In the genomic region with DNA sequence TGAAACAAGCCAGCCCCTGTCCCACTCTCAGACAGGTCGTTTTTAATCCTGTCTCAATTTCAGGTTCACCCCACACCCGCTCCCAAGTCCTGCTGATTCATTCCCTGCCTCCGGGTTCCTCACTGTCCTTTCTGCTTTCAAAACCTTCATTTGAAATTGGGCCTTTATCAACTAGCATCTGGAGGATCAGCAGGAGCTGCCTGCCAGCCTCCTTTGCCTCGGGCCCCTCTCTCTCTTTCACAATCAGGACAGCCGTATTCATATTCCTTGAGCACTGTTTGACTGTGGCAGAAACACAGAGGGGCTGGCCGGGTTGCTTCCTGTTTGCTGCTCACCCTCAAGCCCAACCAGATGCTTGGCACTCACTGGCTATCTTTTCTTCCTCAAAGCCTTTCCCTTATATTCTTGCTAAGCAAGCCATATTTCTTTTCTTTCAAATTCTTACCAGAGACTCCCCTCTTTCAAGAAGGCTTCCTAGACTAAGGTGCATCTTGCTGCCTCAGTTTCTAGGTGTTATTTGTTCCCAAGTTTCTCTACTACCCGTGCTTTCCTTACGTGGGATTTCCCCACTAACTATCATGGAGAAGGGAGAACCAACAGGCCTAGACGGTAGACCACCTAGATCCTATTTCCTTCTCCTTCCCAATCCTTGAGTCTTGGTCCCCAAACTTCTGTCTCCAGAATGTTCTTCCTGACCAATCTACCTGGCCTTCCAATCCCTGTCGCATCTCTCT, we compare ENCODE assay signal across 10 cellular contexts. TPM values are rescaled to one million over a fixed set of nuclear protein-coding genes. Genes with fewer than 3 reads are reported as not detected.
A peak's percentile ranks its signal among the peaks of the same experiment; 100 is the strongest.
DNase-seq lines count a peak whose midpoint lies in the region; ATAC-seq, FAIRE-seq and TF ChIP-seq lines count a peak whose summit lies in the region.
"Had no signal": no experiment of that assay in that cellular context is flagged by ENCODE, and none has a peak within 500 bp of the region (broad histone marks: within the 10 kb centered on the region; RNA-seq: fewer than 3 reads in every experiment).

No MANE protein-coding gene starts in this region.

- no peak overlapping the region for H3K4me3 Mint-ChIP-seq in activated CD4-positive, alpha-beta memory T cell treated with anti-CD3 and anti-CD28 coated beads for 36 hours

- peak overlapping the region in 7 of 11 experiments; percentile 1 to 97 (median 50); a peak in 10 of 22 replicates for H3K4me2 ChIP-seq in BLaER1 treated with 17β-estradiol and CSF1 and Interleukin-3, amounts not matched to agents 10 nM and 100 nM
- H3K4me2 ChIP-seq in GM12878 (ENCODE audit: control insufficient read depth, insufficient read depth) = peak overlapping the region; percentile 68
- H3K4me2 ChIP-seq: KMS-11 had no signal

- no peak for TF ChIP-seq RAD21 in GM12878 (IDR thresholded peaks at IDR 0.05; ENCODE audit: insufficient read depth, low read depth, low read length)

- RAD21 ChIA-PET in GM12878 (lab: Charles Lee; ENCODE audit: unreplicated experiment) = no interaction called here

- 47% methylated on average over 10 of the region's 10 CpGs for WGBS in GM12878 (ENCODE audit: insufficient coverage, insufficient replicate concordance, low lambda C conversion rate, missing lambda C conversion rate)

- POLR2A ChIA-PET in GM12878 (lab: Charles Lee) = interaction anchor here (1.3 to 5.4 kb wide), 2 partner anchors 14 to 19 kb away, joined by 5 to 28 read pairs; no protein-coding TSS in a partner anchor
- POLR2A ChIA-PET in activated CD4-positive, alpha-beta memory T cell treated with anti-CD3 and anti-CD28 coated beads for 36 hours (lab: Charles Lee) = no interaction called here

- H3K27me3 ChIP-seq in BLaER1 treated with 17β-estradiol and CSF1 and Interleukin-3, amounts not matched to agents 10 nM and 100 nM = peaks cover 39 to 60% (median 47%) of the 10 kb centered on the region in 11 experiments
- H3K27me3 ChIP-seq in GM12878 (replicated peaks in 1 of 2; ENCODE audit: control insufficient read depth in 2 of 2, insufficient read depth in 2 of 2, low read length in 1 of 2) = no peaks in the 10 kb centered on the region

- no peak overlapping the region for H3K9ac ChIP-seq in BLaER1 treated with 17β-estradiol and CSF1 and Interleukin-3, amounts not matched to agents 10 nM and 100 nM
- H3K9ac ChIP-seq in GM12878 (ENCODE audit: control insufficient read depth, insufficient read depth, low read length) = 0 out of 2 replicates have a peak overlapping the region, but pooled peaks have one; percentile 9
- H3K9ac ChIP-seq: KMS-11 had no signal

- H3K4me1 ChIP-seq in BLaER1 treated with 17β-estradiol and CSF1 and Interleukin-3, amounts not matched to agents 10 nM and 100 nM = peaks cover 27 to 57% (median 40%) of the 10 kb centered on the region in 10 experiments
- peaks cover 35% of the 10 kb centered on the region for H3K4me1 ChIP-seq in GM12878 (ENCODE audit: control insufficient read depth, insufficient read depth, low read length)

- no TSS peak for BruUV-seq in GM12878 (replicated peaks; lab: Mats Ljungman, UMichigan)

- DNase-seq in Kasumi-1 (lab: John Stamatoyannopoulos, UW) (peak; percentile 87 to 88), GM12878 (ENCODE audit: low read depth, low spot score) (no peak), medulla oblongata (ENCODE audit: extremely low spot score) (peak; percentile 57), NCI-H1694 (lab: John Stamatoyannopoulos, UW) (no peak), NCI-H1694 treated with DMSO at 0.1 percent for 48 hours (lab: John Stamatoyannopoulos, UW) (no peak)
- no peak for DNase-seq in activated CD4-positive, alpha-beta memory T cell treated with anti-CD3 and anti-CD28 coated beads for 36 hours

- FAIRE-seq in GM12878 (lab: Jason Lieb, UNC) = no peak

- no peak overlapping the region for H3K4me3 ChIP-seq in BLaER1 treated with 17β-estradiol and CSF1 and Interleukin-3, amounts not matched to agents 10 nM and 100 nM
- H3K4me3 ChIP-seq in GM12878 = peak overlapping the region; percentile 52

- no peaks in the 10 kb centered on the region for H3K27me3 Mint-ChIP-seq in activated CD4-positive, alpha-beta memory T cell treated with anti-CD3 and anti-CD28 coated beads for 36 hours

- in situ Hi-C loops in GM12878 (cut with MboI) = no loop called here

- CTCF ChIA-PET in GM12878 (lab: Yijun Ruan, JAX) = interaction anchor here (1.0 to 2.7 kb wide), 3 partner anchors 14 to 125 kb away, joined by 3 to 8 read pairs (median 5); no protein-coding TSS in a partner anchor
- CTCF ChIA-PET in activated CD4-positive, alpha-beta memory T cell treated with anti-CD3 and anti-CD28 coated beads for 36 hours (lab: Charles Lee) = no interaction called here

- SMC1A ChIA-PET in GM12878 (lab: Charles Lee; ENCODE audit: uncharacterized antibody, unreplicated experiment) = interaction anchor here (2.7 to 2.8 kb wide), 2 partner anchors 17 to 19 kb away, joined by 9 to 11 read pairs; no protein-coding TSS in a partner anchor

- TF ChIP-seq EP300 in GM12878 (IDR thresholded peaks at IDR 0.05; ENCODE audit: borderline replicate concordance in 1 of 2, control insufficient read depth in 1 of 2, low read depth in 2 of 2, low read length in 2 of 2) = no peak

- peaks cover 52% of the 10 kb centered on the region for H3K4me1 Mint-ChIP-seq in activated CD4-positive, alpha-beta memory T cell treated with anti-CD3 and anti-CD28 coated beads for 36 hours (ENCODE audit: low read depth)

- intact Hi-C loops in GM12878 (cut with micrococcal nuclease; ENCODE audit: unreplicated experiment) = no loop called here
- intact Hi-C loops in activated CD4-positive, alpha-beta memory T cell treated with anti-CD3 and anti-CD28 coated beads for 36 hours (cut with micrococcal nuclease) = no loop called here

- H3K79me2 ChIP-seq in GM12878 (ENCODE audit: control insufficient read depth, insufficient read depth, low read length) = peaks cover 21% of the 10 kb centered on the region

- no peaks in the 10 kb centered on the region for H3K9me3 Mint-ChIP-seq in activated CD4-positive, alpha-beta memory T cell treated with anti-CD3 and anti-CD28 coated beads for 36 hours

- no peak overlapping the region for H3K27ac Mint-ChIP-seq in activated CD4-positive, alpha-beta memory T cell treated with anti-CD3 and anti-CD28 coated beads for 36 hours

- ATAC-seq in GM12878 (no peak), GM21526 (IDR thresholded peaks at IDR 0.05; ENCODE audit: low FRiP score, unreplicated experiment) (no peak)
- ATAC-seq: left colon had no signal

- peaks cover 2% of the 10 kb centered on the region for H3K36me3 Mint-ChIP-seq in activated CD4-positive, alpha-beta memory T cell treated with anti-CD3 and anti-CD28 coated beads for 36 hours

- H4K20me1 ChIP-seq in BLaER1 treated with 17β-estradiol and CSF1 and Interleukin-3, amounts not matched to agents 10 nM and 100 nM = peaks cover 0 to 22% (median 7%) of the 10 kb centered on the region in 11 experiments; a peak in 6 of 22 replicates
- H4K20me1 ChIP-seq in GM12878 (ENCODE audit: control insufficient read depth, insufficient read depth) = no peaks in the 10 kb centered on the region

- no peak for TF ChIP-seq POLR2A in GM12878 (IDR thresholded peaks at IDR 0.05; ENCODE audit: low read depth, low read length)

- H3K9me3 ChIP-seq in BLaER1 treated with 17β-estradiol and CSF1 and Interleukin-3, amounts not matched to agents 10 nM and 100 nM (replicated peaks in 1 of 11) = no peaks in the 10 kb centered on the region
- H3K9me3 ChIP-seq in GM12878 (replicated peaks; ENCODE audit: control insufficient read depth, insufficient read depth, low read length) = no peaks in the 10 kb centered on the region

- no peak for TF ChIP-seq CTCF in GM12878 (IDR thresholded peaks at IDR 0.05 in 2 of 3, conservative IDR thresholded peaks at IDR 0.05 in 1 of 3; ENCODE audit: control insufficient read depth in 2 of 3, extremely low read depth in 1 of 3, insufficient read depth in 1 of 3, low read depth in 3 of 3, low read length in 3 of 3)

- no peaks in the 10 kb centered on the region for H3K36me3 ChIP-seq in BLaER1 treated with 17β-estradiol and CSF1 and Interleukin-3, amounts not matched to agents 10 nM and 100 nM
- no peaks in the 10 kb centered on the region; a peak in 1 of 4 replicates for H3K36me3 ChIP-seq in GM12878 (ENCODE audit: control insufficient read depth in 2 of 2, insufficient read depth in 2 of 2, low read length in 1 of 2)

- H2AFZ ChIP-seq in GM12878 (ENCODE audit: control insufficient read depth, low read depth, low read length) = no peak overlapping the region

- no peak overlapping the region for H3K27ac ChIP-seq in BLaER1 treated with 17β-estradiol and CSF1 and Interleukin-3, amounts not matched to agents 10 nM and 100 nM
- peak overlapping the region; percentile 4; the same call in 1 of the 2 replicates for H3K27ac ChIP-seq in GM12878 (ENCODE audit: control insufficient read depth, insufficient read depth)
- H3K27ac ChIP-seq: KMS-11 had no signal

RNA-seq across cellular contexts. Expression of a gene that starts 3.0 kb away (rescaled TPM):
- total RNA-seq in GM12878 (2013; cell fraction: nucleolus; rRNA removed) = 77.3 and 94.1 TPM in 2 replicates
- total RNA-seq in GM12878 (2014; rRNA removed) (34.6 and 37.2 TPM in 2 replicates), GM12878 (2014; rRNA removed; fragmentation: Illumina TruSeq; extraction: Trizol) (21.7 and 25.5 TPM in 2 replicates), GM12878 (2021) (31.5 and 40.4 TPM in 2 replicates)
- polyA plus RNA-seq in GM12878 (2011; ENCODE audit: low read depth) = 7.5 TPM
- polyA plus RNA-seq in GM12878 (2011; rRNA removed) (8.3 and 16.2 TPM in 2 replicates), GM12878 (2014; fragmentation: Illumina TruSeq; extraction: Trizol) (26.2 and 26.3 TPM in 2 replicates), GM12878 (2014; fragmentation: Nextera tagmentation; extraction: Ambion mirVana) (10 to 100 TPM in 1 of 2 experiments, 1 to 10 TPM in 1; 6.6 to 11.4 TPM), GM12878 (2014; rRNA removed) (18.6 and 28.0 TPM in 2 replicates), GM12878 (2016; fragmentation: Nextera tagmentation; extraction: Ambion mirVana) (10 to 100 TPM; 18.2 to 21.8 TPM)
- 17.2 and 19.6 TPM in 2 replicates for polyA plus RNA-seq in GM12878 (2011; cell fraction: cytosol; rRNA removed)
- 13.5 and 21.7 TPM in 2 replicates for polyA plus RNA-seq in GM12878 (2011; cell fraction: nucleus; rRNA removed)
- 11.7 and 13.3 TPM in 2 replicates for polyA plus RNA-seq in GM12878 (2012)
- polyA minus RNA-seq in GM12878 (2011; rRNA and poly(A)+ RNA removed) = 18.1 and 26.0 TPM in 2 replicates
- polyA minus RNA-seq in GM12878 (2011; cell fraction: cytosol; rRNA and poly(A)+ RNA removed) = 3.6 and 5.0 TPM in 2 replicates
- 15.0 and 28.4 TPM in 2 replicates for polyA minus RNA-seq in GM12878 (2011; cell fraction: nucleus; rRNA and poly(A)+ RNA removed)
- total RNA-seq in activated CD4-positive, alpha-beta memory T cell treated with anti-CD3 and anti-CD28 coated beads for 36 hours = 10 to 100 TPM; 13.1 to 15.8 TPM

RNA-seq across cellular contexts. Expression of a gene that starts 36.4 kb away (rescaled TPM):
- total RNA-seq in GM12878 (2013; cell fraction: nucleolus; rRNA removed) = 17.9 and 20.2 TPM in 2 replicates
- 4.4 and 5.3 TPM in 2 replicates for total RNA-seq in GM12878 (2014; rRNA removed)
- total RNA-seq in GM12878 (2014; rRNA removed; fragmentation: Illumina TruSeq; extraction: Trizol) = 3.8 and 4.5 TPM in 2 replicates
- 7.7 and 10.7 TPM in 2 replicates for total RNA-seq in GM12878 (2021)
- 1.5 TPM for polyA plus RNA-seq in GM12878 (2011; ENCODE audit: low read depth)
- polyA plus RNA-seq in GM12878 (2011; rRNA removed) = 2.7 and 2.9 TPM in 2 replicates
- polyA plus RNA-seq in GM12878 (2011; cell fraction: cytosol; rRNA removed) = 2.2 and 2.9 TPM in 2 replicates
- polyA plus RNA-seq in GM12878 (2011; cell fraction: nucleus; rRNA removed) = 2.2 and 4.6 TPM in 2 replicates
- 1.8 and 3.2 TPM in 2 replicates for polyA plus RNA-seq in GM12878 (2012)
- polyA plus RNA-seq in GM12878 (2014; fragmentation: Illumina TruSeq; extraction: Trizol) = 4.1 and 6.3 TPM in 2 replicates
- 1 to 10 TPM; 1.4 to 2.0 TPM for polyA plus RNA-seq in GM12878 (2014; fragmentation: Nextera tagmentation; extraction: Ambion mirVana)
- 5.6 and 6.3 TPM in 2 replicates for polyA plus RNA-seq in GM12878 (2014; rRNA removed)
- 1 to 10 TPM; 2.7 to 3.4 TPM for polyA plus RNA-seq in GM12878 (2016; fragmentation: Nextera tagmentation; extraction: Ambion mirVana)
- polyA minus RNA-seq in GM12878 (2011; rRNA and poly(A)+ RNA removed) = 2.9 and 4.4 TPM in 2 replicates
- polyA minus RNA-seq in GM12878 (2011; cell fraction: cytosol; rRNA and poly(A)+ RNA removed) = 0.52 and 0.94 TPM in 2 replicates
- polyA minus RNA-seq in GM12878 (2011; cell fraction: nucleus; rRNA and poly(A)+ RNA removed) = 1.8 and 3.6 TPM in 2 replicates
- total RNA-seq in activated CD4-positive, alpha-beta memory T cell treated with anti-CD3 and anti-CD28 coated beads for 36 hours = 1 to 10 TPM; 1.8 to 3.7 TPM

RNA-seq across cellular contexts. Expression of a gene that starts 41.8 kb away (rescaled TPM):
- not detected in 2 replicates for total RNA-seq in GM12878 (2013; cell fraction: nucleolus; rRNA removed)
- total RNA-seq in GM12878 (2014; rRNA removed) (not detected in 2 replicates), GM12878 (2014; rRNA removed; fragmentation: Illumina TruSeq; extraction: Trizol) (not detected in 2 replicates), GM12878 (2021) (not detected in 2 replicates)
- polyA plus RNA-seq in GM12878 (2011; ENCODE audit: low read depth) = not detected
- polyA plus RNA-seq in GM12878 (2011; rRNA removed) (not detected in 2 replicates), GM12878 (2014; fragmentation: Illumina TruSeq; extraction: Trizol) (not detected in 2 replicates), GM12878 (2014; fragmentation: Nextera tagmentation; extraction: Ambion mirVana) (not detected), GM12878 (2014; rRNA removed) (not detected in 2 replicates), GM12878 (2016; fragmentation: Nextera tagmentation; extraction: Ambion mirVana) (not detected)
- polyA plus RNA-seq in GM12878 (2011; cell fraction: cytosol; rRNA removed) = not detected in 2 replicates
- polyA plus RNA-seq in GM12878 (2011; cell fraction: nucleus; rRNA removed) = not detected in 2 replicates
- not detected in 2 replicates for polyA plus RNA-seq in GM12878 (2012)
- polyA minus RNA-seq in GM12878 (2011; rRNA and poly(A)+ RNA removed) = not detected in 2 replicates
- polyA minus RNA-seq in GM12878 (2011; cell fraction: cytosol; rRNA and poly(A)+ RNA removed) = not detected in 2 replicates
- polyA minus RNA-seq in GM12878 (2011; cell fraction: nucleus; rRNA and poly(A)+ RNA removed) = not detected in 2 replicates
- under 1 TPM in 1 of 2 experiments, not detected in 1; 0.24 TPM for total RNA-seq in activated CD4-positive, alpha-beta memory T cell treated with anti-CD3 and anti-CD28 coated beads for 36 hours
- total RNA-seq: left colon had no signal

Comparison
In these comparisons a context has a peak if more than half of its experiments do, and no peak if none do; other contexts are left out.
1. DNase-seq: peak in Kasumi-1 (2 of 2) and medulla oblongata (single experiment); none in GM12878 (single experiment), activated CD4-positive, alpha-beta memory T cell treated with anti-CD3 and anti-CD28 coated beads for 36 hours (single experiment), NCI-H1694 (single experiment) and NCI-H1694 treated with DMSO at 0.1 percent for 48 hours (single experiment).